Comparison of ENCODE assay signal across 15 cellular contexts in genomic region chr7:157601530-157601929, GRCh38.
DNase-seq lines count a peak whose midpoint lies in the region; ATAC-seq and TF ChIP-seq lines count a peak whose summit lies in the region.
"Had no signal": no experiment of that assay in that cellular context is flagged by ENCODE, and none has a peak within 500 bp of the region (broad histone marks: within the 10 kb centered on the region; RNA-seq: fewer than 3 reads in every experiment).

No MANE protein-coding gene starts in this region.

- no peaks in the 10 kb centered on the region for H4K20me1 ChIP-seq in hepatocyte (ENCODE audit: insufficient read depth, poor library complexity, severe bottlenecking)

- H3K27ac ChIP-seq in spleen (no peak overlapping the region), hepatocyte (no peak overlapping the region)

- peaks cover 22% of the 10 kb centered on the region for H3K4me1 Mint-ChIP-seq in neural crest cell
- no peaks in the 10 kb centered on the region for H3K4me1 Mint-ChIP-seq in effector memory CD8-positive, alpha-beta T cell (ENCODE audit: low read depth in 2 of 2)
- H3K4me1 Mint-ChIP-seq: CD8-positive, alpha-beta memory T cell had no signal

- peaks cover 6% of the 10 kb centered on the region for H3K36me3 Mint-ChIP-seq in neural crest cell (ENCODE audit: low read depth)
- no peaks in the 10 kb centered on the region for H3K36me3 Mint-ChIP-seq in effector memory CD8-positive, alpha-beta T cell (ENCODE audit: insufficient read depth)
- H3K36me3 Mint-ChIP-seq: CD8-positive, alpha-beta memory T cell had no signal

- WGBS in spleen, 5 donors, result 80 to 88% (median 82%) methylated on average over 11 of the region's 11 CpGs
- 86% methylated on average over 11 of the region's 11 CpGs for WGBS in hepatocyte (ENCODE audit: low lambda C conversion rate, missing lambda C conversion rate)

- peaks cover 3% of the 10 kb centered on the region for H3K27me3 Mint-ChIP-seq in neural crest cell (ENCODE audit: low read depth)
- H3K27me3 Mint-ChIP-seq in effector memory CD8-positive, alpha-beta T cell, result peaks cover 10 to 34% of the 10 kb centered on the region in 2 donors

- H3K4me1 ChIP-seq in spleen (no peaks in the 10 kb centered on the region), hepatocyte (ENCODE audit: insufficient read depth) (no peaks in the 10 kb centered on the region)

- TF ChIP-seq POLR2A in spleen (IDR thresholded peaks at IDR 0.05), result no peak

- H3K79me2 ChIP-seq in hepatocyte, result no peaks in the 10 kb centered on the region

- no peak for ATAC-seq in GM19324 (IDR thresholded peaks at IDR 0.05; ENCODE audit: low FRiP score, unreplicated experiment)
- no peak for ATAC-seq in effector memory CD8-positive, alpha-beta T cell (replicated peaks)

- H3K4me3 ChIP-seq in spleen, result no peak overlapping the region
- no peak overlapping the region for H3K4me3 ChIP-seq in hepatocyte
- H3K4me3 ChIP-seq: MG63 had no signal

- peak in 51 of 58 donors; percentile 8 to 79 (median 52) for DNase-seq in anterior cingulate cortex (lab: John Stamatoyannopoulos, UW)
- DNase-seq in hippocampal formation (lab: John Stamatoyannopoulos, UW), result peak; percentile 48 to 63
- no peak for DNase-seq in neural crest cell (ENCODE audit: low read depth, low spot score)
- DNase-seq in spleen, result peak; percentile 57
- DNase-seq in effector memory CD8-positive, alpha-beta T cell, result no peak
- no peak for DNase-seq in hepatocyte (ENCODE audit: low spot score)
- DNase-seq: CD8-positive, alpha-beta memory T cell; EL; HFFc6; MG63; NCI-H1105; NCI-H1694 treated with DMSO at 0.1 percent for 48 hours; NCI-H446; NCI-H748 treated with DMSO at 0.1 percent for 48 hours had no signal

- intact Hi-C loops in spleen (cut with DNase I; ENCODE audit: low total_unique reads), result no loop called here

- H3K27me3 ChIP-seq in spleen (replicated peaks in 1 of 7) (peaks cover 0 to 30% (median 0%) of the 10 kb centered on the region in 7 donors), hepatocyte (no peaks in the 10 kb centered on the region)
- H3K27me3 ChIP-seq: MG63 had no signal

- H3K27ac Mint-ChIP-seq in neural crest cell (ENCODE audit: unreplicated experiment), result peak overlapping the region; percentile 43
- H3K27ac Mint-ChIP-seq in effector memory CD8-positive, alpha-beta T cell, result no peak overlapping the region
- H3K27ac Mint-ChIP-seq: HFFc6 had no signal

- TF ChIP-seq CTCF in neural crest cell (conservative IDR thresholded peaks at IDR 0.05), result no peak
- no peak for TF ChIP-seq CTCF in spleen (IDR thresholded peaks at IDR 0.05 in 8 of 11, conservative IDR thresholded peaks at IDR 0.05 in 3 of 11)
- TF ChIP-seq CTCF in hepatocyte (IDR thresholded peaks at IDR 0.05; ENCODE audit: poor library complexity), result no peak

- H3K9me3 ChIP-seq in spleen (no peaks in the 10 kb centered on the region), hepatocyte (ENCODE audit: low read depth) (no peaks in the 10 kb centered on the region)
- H3K9me3 ChIP-seq: MG63 had no signal

- peak overlapping the region; percentile 69 for H3K4me3 Mint-ChIP-seq in neural crest cell
- no peak overlapping the region for H3K4me3 Mint-ChIP-seq in effector memory CD8-positive, alpha-beta T cell
- H3K4me3 Mint-ChIP-seq: CD8-positive, alpha-beta memory T cell; HFFc6 had no signal

- no peaks in the 10 kb centered on the region for H3K36me3 ChIP-seq in spleen
- no peaks in the 10 kb centered on the region for H3K36me3 ChIP-seq in hepatocyte (replicated peaks; ENCODE audit: insufficient read depth, low read depth)
- H3K36me3 ChIP-seq: MG63 had no signal

- no peaks in the 10 kb centered on the region for H3K9me2 ChIP-seq in hepatocyte (replicated peaks; ENCODE audit: insufficient read depth)

- H3K9me3 Mint-ChIP-seq in neural crest cell, result no peaks in the 10 kb centered on the region
- no peaks in the 10 kb centered on the region for H3K9me3 Mint-ChIP-seq in effector memory CD8-positive, alpha-beta T cell
- H3K9me3 Mint-ChIP-seq: CD8-positive, alpha-beta memory T cell had no signal

- no peak overlapping the region for H2AFZ ChIP-seq in hepatocyte

- H3K4me2 ChIP-seq in hepatocyte, result no peak overlapping the region

Comparison
In these comparisons a context has a peak if more than half of its experiments do, and no peak if none do; other contexts are left out.
1. DNase-seq: peak in anterior cingulate cortex (51 of 58), hippocampal formation (2 of 2) and spleen (single experiment); none in neural crest cell (single experiment), effector memory CD8-positive, alpha-beta T cell (0 of 3) and hepatocyte (single experiment).